ENCODE assay signal across 20 cellular contexts in the genomic region with DNA sequence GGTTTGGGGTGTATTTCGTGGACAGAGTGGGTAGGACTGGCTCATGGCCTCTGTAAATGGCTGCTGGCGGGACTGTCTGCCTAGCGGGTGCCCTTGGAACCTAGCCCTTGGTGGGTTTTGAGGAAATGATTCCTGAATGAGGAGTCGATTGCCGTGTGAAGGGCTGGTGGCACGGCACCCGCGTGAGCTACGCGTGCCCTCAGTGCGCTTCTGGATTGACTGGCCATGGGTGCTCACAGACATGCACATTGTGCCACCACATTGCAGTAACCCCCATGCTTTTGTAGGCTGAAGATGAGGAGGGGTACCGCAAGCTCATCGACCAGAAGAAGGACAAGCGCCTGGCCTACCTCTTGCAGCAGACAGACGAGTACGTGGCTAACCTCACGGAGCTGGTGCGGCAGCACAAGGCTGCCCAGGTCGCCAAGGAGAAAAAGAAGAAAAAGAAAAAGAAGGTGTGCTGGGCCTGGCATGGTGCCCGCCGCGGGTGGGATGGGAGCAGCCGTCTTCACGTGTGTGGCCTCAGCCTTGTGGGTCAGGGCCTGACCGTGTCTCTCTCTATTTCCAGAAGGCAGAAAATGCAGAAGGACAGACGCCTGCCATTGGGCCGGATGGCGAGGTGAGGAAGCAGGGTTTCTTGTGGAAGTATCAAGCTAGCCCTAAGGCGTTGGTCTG.
"Had no signal": no experiment of that assay in that cellular context is flagged by ENCODE, and none has a peak within 500 bp of the region (broad histone marks: within the 10 kb centered on the region; RNA-seq: fewer than 3 reads in every experiment).

No MANE protein-coding gene starts in this region.

- H3K9me3 Mint-ChIP-seq: endodermal cell, naive B cell, neural progenitor cell, type B pancreatic cell had no signal

- H3K27ac ChIP-seq: coronary artery, heart left ventricle, neural progenitor cell, pancreas, prostate gland, right lobe of liver, suprapubic skin, thyroid gland had no signal

- H3K27ac Mint-ChIP-seq: endodermal cell, neural progenitor cell, type B pancreatic cell had no signal

- H3K36me3 ChIP-seq: neural progenitor cell had no signal

- H3K4me3 ChIP-seq: coronary artery, heart left ventricle, neural progenitor cell, pancreas, prostate gland, right lobe of liver, suprapubic skin, thyroid gland had no signal

- DNase-seq: effector CD4-positive, alpha-beta T cell; endodermal cell; foreskin melanocyte; heart left ventricle; hippocampal formation; kidney glomerular epithelial cell; mesendoderm; naive B cell; nucleus accumbens; pancreas; right lobe of liver; stimulated activated CD4-positive, alpha-beta T cell treated with anti-CD3 and anti-CD28 coated beads, Interleukin-2, amount 100 ng/mL, for 24 hours; stimulated activated CD4-positive, alpha-beta T cell treated with anti-CD3 and anti-CD28 coated beads, Interleukin-4, amount 100 ng/mL, for 4 hours; stimulated activated naive CD4-positive, alpha-beta T cell treated with Interleukin-2 at 50 U/mL for 16 hours; thyroid gland had no signal

- H3K4me3 Mint-ChIP-seq: endodermal cell, naive B cell, type B pancreatic cell had no signal

- H3K4me1 Mint-ChIP-seq: endodermal cell, naive B cell, neural progenitor cell had no signal

- H3K4me1 ChIP-seq: neural progenitor cell, pancreas, prostate gland, suprapubic skin, thyroid gland had no signal

- H3K9me3 ChIP-seq: heart left ventricle, pancreas, prostate gland, right lobe of liver, suprapubic skin, thyroid gland had no signal

- H3K27me3 ChIP-seq: heart left ventricle, neural progenitor cell, pancreas, right lobe of liver, suprapubic skin, thyroid gland had no signal

- ATAC-seq: pancreas had no signal

- H3K27me3 Mint-ChIP-seq: naive B cell, type B pancreatic cell had no signal
